Comparison of ENCODE assay signal across 14 cellular contexts in the genomic region with DNA sequence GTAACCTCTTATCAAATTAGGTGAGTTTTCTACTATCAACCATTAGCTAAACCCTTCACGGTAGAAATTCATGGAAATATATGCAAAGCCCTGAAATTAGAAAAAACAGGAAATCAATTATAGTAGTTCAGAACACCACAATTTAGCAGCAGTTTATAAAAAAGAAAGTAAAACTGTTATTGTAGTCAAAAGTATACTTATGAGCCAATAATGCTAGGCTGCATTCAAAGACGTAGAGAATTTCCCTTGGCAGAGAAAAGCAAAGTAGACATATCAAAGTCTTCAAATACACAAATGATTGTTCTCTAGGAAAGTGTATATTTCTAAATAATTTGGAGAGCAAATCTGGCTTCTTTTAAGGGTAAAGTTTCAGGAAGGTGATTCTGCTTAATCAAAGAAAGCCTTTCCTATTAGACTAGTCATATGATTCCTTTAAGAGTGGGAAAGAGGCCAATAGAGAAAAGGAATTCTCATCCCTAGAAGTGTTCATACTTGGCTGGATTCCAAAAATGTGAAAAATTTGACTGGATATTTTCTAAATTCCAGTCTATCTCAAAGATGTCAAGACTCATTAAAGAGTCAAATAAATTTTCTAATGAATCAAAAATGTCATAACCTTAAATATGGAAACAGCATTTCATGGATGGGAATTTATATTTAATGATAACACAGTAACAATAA.
DNase-seq lines count a peak whose midpoint lies in the region; ATAC-seq, FAIRE-seq and TF ChIP-seq lines count a peak whose summit lies in the region.
"Had no signal": no experiment of that assay in that cellular context is flagged by ENCODE, and none has a peak within 500 bp of the region (broad histone marks: within the 10 kb centered on the region; RNA-seq: fewer than 3 reads in every experiment).

No MANE protein-coding gene starts in this region.

- in situ Hi-C loops in HepG2 (cut with HindIII; ENCODE audit: extremely low pct_ligation_motif_present, low pct_unique_long_range_greater_than_20kb) = no loop called here

- WGBS in right lobe of liver (ENCODE audit: insufficient coverage, low coverage, low lambda C conversion rate, missing lambda C conversion rate) = 10% methylated on average over 2 of the region's 2 CpGs
- WGBS in HepG2 (ENCODE audit: low lambda C conversion rate) = 3% methylated on average over 2 of the region's 2 CpGs

- CTCF ChIA-PET in HepG2 (lab: Yijun Ruan, JAX; ENCODE audit: low intra/inter-chr PET ratio, low total read pairs) = no interaction called here

- no TSS peak for BruUV-seq in HepG2 (replicated peaks; lab: Mats Ljungman, UMichigan)

- H3K27ac ChIP-seq in right lobe of liver (no peak overlapping the region), HepG2 (ENCODE audit: extremely low read length, insufficient read depth, low read length) (no peak overlapping the region)
- H3K27ac ChIP-seq: epithelial cell of prostate, ovary, tibial artery had no signal

- H2AFZ ChIP-seq in HepG2 (ENCODE audit: low read length) = no peak overlapping the region

- H3K9me3 ChIP-seq in right lobe of liver (no peaks in the 10 kb centered on the region), HepG2 (ENCODE audit: low read length) (no peaks in the 10 kb centered on the region)
- H3K9me3 ChIP-seq: ovary, tibial artery had no signal

- H3K4me2 ChIP-seq in HepG2 (ENCODE audit: low read depth, low read length) = no peak overlapping the region

- no peak for TF ChIP-seq POLR2A in right lobe of liver (IDR thresholded peaks at IDR 0.05)
- TF ChIP-seq POLR2A in HepG2 (IDR thresholded peaks at IDR 0.05; ENCODE audit: insufficient read depth in 1 of 2, low read depth in 2 of 2, low read length in 2 of 2) = no peak

- H3K4me1 ChIP-seq in right lobe of liver = no peaks in the 10 kb centered on the region
- no peaks in the 10 kb centered on the region for H3K4me1 ChIP-seq in HepG2 (ENCODE audit: insufficient read depth, low read length)

- H3K27me3 ChIP-seq in right lobe of liver = no peaks in the 10 kb centered on the region
- no peaks in the 10 kb centered on the region for H3K27me3 ChIP-seq in HepG2 (ENCODE audit: control insufficient read depth in 1 of 2, insufficient read depth in 2 of 2, low read length in 2 of 2)
- H3K27me3 ChIP-seq: ovary, tibial artery had no signal

- H3K4me3 Mint-ChIP-seq in stimulated activated effector memory CD8-positive, alpha-beta T cell treated with anti-CD3 and anti-CD28 coated beads, Interleukin-12 subunit alpha, Interleukin-12 subunit beta, amount 100 ng/mL, for 72 hours = no peak overlapping the region

- POLR2A ChIA-PET in HepG2 (lab: Yijun Ruan, JAX) = no interaction called here

- intact Hi-C loops in right lobe of liver (cut with DNase I) = no loop called here
- intact Hi-C loops in HepG2 (cut with micrococcal nuclease; ENCODE audit: unreplicated experiment) = no loop called here

- ATAC-seq in right lobe of liver (peak in 3 of 4 donors; percentile 31 to 60 (median 38)), HepG2 (no peak), HG03159 (IDR thresholded peaks at IDR 0.05; ENCODE audit: unreplicated experiment) (no peak)
- no peak for ATAC-seq in stimulated activated effector memory CD8-positive, alpha-beta T cell treated with anti-CD3 and anti-CD28 coated beads, Interleukin-12 subunit alpha, Interleukin-12 subunit beta, amount 100 ng/mL, for 72 hours

- DNase-seq in right lobe of liver = no peak
- DNase-seq in HepG2 (ENCODE audit: low spot score) = no peak
- peak; percentile 88 for DNase-seq in amniotic epithelial cell (ENCODE audit: low read depth)
- DNase-seq in hepatic stellate cell (ENCODE audit: low spot score) = peak; percentile 26
- DNase-seq in GM19239 (ENCODE audit: insufficient read length, low spot score) = no peak
- DNase-seq in stimulated activated effector memory CD8-positive, alpha-beta T cell treated with anti-CD3 and anti-CD28 coated beads, Interleukin-12 subunit alpha, Interleukin-12 subunit beta, amount 100 ng/mL, for 72 hours (ENCODE audit: low spot score in 2 of 2) = no peak
- DNase-seq in NCI-H146 (lab: John Stamatoyannopoulos, UW) = no peak
- DNase-seq: MV-4-11; ovary; stimulated activated CD4-positive, alpha-beta T cell treated with anti-CD3 and anti-CD28 coated beads, Interleukin-15, amount 100 ng/mL, for 24 hours; T1000; tibial artery had no signal

- no peaks in the 10 kb centered on the region for H4K20me1 ChIP-seq in HepG2 (ENCODE audit: insufficient read depth, low read length)

- TF ChIP-seq RAD21 in HepG2 (CRISPR knock-in tag; IDR thresholded peaks at IDR 0.05) = no peak

- peaks cover 3% of the 10 kb centered on the region for H3K9me3 Mint-ChIP-seq in stimulated activated effector memory CD8-positive, alpha-beta T cell treated with anti-CD3 and anti-CD28 coated beads, Interleukin-12 subunit alpha, Interleukin-12 subunit beta, amount 100 ng/mL, for 72 hours

- H3K36me3 Mint-ChIP-seq in stimulated activated effector memory CD8-positive, alpha-beta T cell treated with anti-CD3 and anti-CD28 coated beads, Interleukin-12 subunit alpha, Interleukin-12 subunit beta, amount 100 ng/mL, for 72 hours = no peaks in the 10 kb centered on the region

- no peak overlapping the region for H3K27ac Mint-ChIP-seq in stimulated activated effector memory CD8-positive, alpha-beta T cell treated with anti-CD3 and anti-CD28 coated beads, Interleukin-12 subunit alpha, Interleukin-12 subunit beta, amount 100 ng/mL, for 72 hours

- no peak for TF ChIP-seq CTCF in right lobe of liver (IDR thresholded peaks at IDR 0.05)
- TF ChIP-seq CTCF in HepG2 (CRISPR knock-in tag; IDR thresholded peaks at IDR 0.05) = no peak

- H3K36me3 ChIP-seq in right lobe of liver (no peaks in the 10 kb centered on the region), HepG2 (replicated peaks in 1 of 2; ENCODE audit: control insufficient read depth in 1 of 2, insufficient read depth in 2 of 2, low read length in 2 of 2) (no peaks in the 10 kb centered on the region)
- H3K36me3 ChIP-seq: ovary, tibial artery had no signal

- no peaks in the 10 kb centered on the region for H3K4me1 Mint-ChIP-seq in stimulated activated effector memory CD8-positive, alpha-beta T cell treated with anti-CD3 and anti-CD28 coated beads, Interleukin-12 subunit alpha, Interleukin-12 subunit beta, amount 100 ng/mL, for 72 hours

- no peaks in the 10 kb centered on the region for H3K79me2 ChIP-seq in HepG2 (ENCODE audit: insufficient read depth, low read length)

- H3K4me3 ChIP-seq in right lobe of liver (peak overlapping the region in 1 of 3 donors; percentile 7), HepG2 (replicated peaks in 1 of 3; ENCODE audit: insufficient read depth in 1 of 3, low read depth in 2 of 3, low read length in 3 of 3) (no peak overlapping the region)
- H3K4me3 ChIP-seq: ovary had no signal

- no peak overlapping the region for H3K9ac ChIP-seq in HepG2 (ENCODE audit: insufficient read depth, low read depth, low read length)

- FAIRE-seq in HepG2 (lab: Jason Lieb, UNC) (no peak), GM19239 (lab: Jason Lieb, UNC) (no peak)

- TF ChIP-seq EP300 in HepG2 (IDR thresholded peaks at IDR 0.05; ENCODE audit: low read depth in 2 of 2, low read length in 2 of 2) (no peak), HepG2 (CRISPR knock-in tag; IDR thresholded peaks at IDR 0.05; ENCODE audit: borderline replicate concordance) (no peak)

TF ChIP-seq in HepG2, 621 proteins besides CTCF, POLR2A, EP300 and RAD21 (continues in another document):
- TF ChIP-seq ZBTB8A (CRISPR knock-in tag; IDR thresholded peaks at IDR 0.05; ENCODE audit: borderline replicate concordance, low read depth) = no peak
- TF ChIP-seq, protein P1, sequence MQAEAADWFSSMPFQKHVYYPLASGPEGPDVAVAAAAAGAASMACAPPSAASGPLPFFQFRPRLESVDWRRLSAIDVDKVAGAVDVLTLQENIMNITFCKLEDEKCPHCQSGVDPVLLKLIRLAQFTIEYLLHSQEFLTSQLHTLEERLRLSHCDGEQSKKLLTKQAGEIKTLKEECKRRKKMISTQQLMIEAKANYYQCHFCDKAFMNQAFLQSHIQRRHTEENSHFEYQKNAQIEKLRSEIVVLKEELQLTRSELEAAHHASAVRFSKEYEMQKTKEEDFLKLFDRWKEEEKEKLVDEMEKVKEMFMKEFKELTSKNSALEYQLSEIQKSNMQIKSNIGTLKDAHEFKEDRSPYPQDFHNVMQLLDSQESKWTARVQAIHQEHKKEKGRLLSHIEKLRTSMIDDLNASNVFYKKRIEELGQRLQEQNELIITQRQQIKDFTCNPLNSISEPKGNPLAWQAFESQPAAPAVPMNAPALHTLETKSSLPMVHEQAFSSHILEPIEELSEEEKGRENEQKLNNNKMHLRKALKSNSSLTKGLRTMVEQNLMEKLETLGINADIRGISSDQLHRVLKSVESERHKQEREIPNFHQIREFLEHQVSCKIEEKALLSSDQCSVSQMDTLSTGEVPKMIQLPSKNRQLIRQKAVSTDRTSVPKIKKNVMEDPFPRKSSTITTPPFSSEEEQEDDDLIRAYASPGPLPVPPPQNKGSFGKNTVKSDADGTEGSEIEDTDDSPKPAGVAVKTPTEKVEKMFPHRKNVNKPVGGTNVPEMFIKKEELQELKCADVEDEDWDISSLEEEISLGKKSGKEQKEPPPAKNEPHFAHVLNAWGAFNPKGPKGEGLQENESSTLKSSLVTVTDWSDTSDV (CRISPR knock-in tag; IDR thresholded peaks at IDR 0.05) = no peak
- TF ChIP-seq IKZF1 (IDR thresholded peaks at IDR 0.05) = no peak
- no peak for TF ChIP-seq HOXA5 (CRISPR knock-in tag; IDR thresholded peaks at IDR 0.05)
- TF ChIP-seq TCF7L2 (IDR thresholded peaks at IDR 0.05; ENCODE audit: low read depth, low read length) = no peak
- no peak for TF ChIP-seq ZNF264 (CRISPR knock-in tag; IDR thresholded peaks at IDR 0.05)
- no peak for TF ChIP-seq PAWR (CRISPR knock-in tag; IDR thresholded peaks at IDR 0.05; ENCODE audit: borderline replicate concordance)
- no peak for TF ChIP-seq REXO4 (CRISPR knock-in tag; IDR thresholded peaks at IDR 0.05; ENCODE audit: borderline replicate concordance)
- no peak for TF ChIP-seq MLLT10 (CRISPR knock-in tag; IDR thresholded peaks at IDR 0.05)

Comparison
In these comparisons a context has a peak if more than half of its experiments do, and no peak if none do; other contexts are left out.
1. ATAC-seq: peak in right lobe of liver (3 of 4); none in HepG2 (single experiment), stimulated activated effector memory CD8-positive, alpha-beta T cell treated with anti-CD3 and anti-CD28 coated beads, Interleukin-12 subunit alpha, Interleukin-12 subunit beta, amount 100 ng/mL, for 72 hours (single experiment) and HG03159 (single experiment).
2. DNase-seq: peak in amniotic epithelial cell (single experiment) and hepatic stellate cell (single experiment); none in right lobe of liver (0 of 3), HepG2 (single experiment), GM19239 (single experiment), stimulated activated effector memory CD8-positive, alpha-beta T cell treated with anti-CD3 and anti-CD28 coated beads, Interleukin-12 subunit alpha, Interleukin-12 subunit beta, amount 100 ng/mL, for 72 hours (0 of 2) and NCI-H146 (single experiment).